Comparison of ENCODE assay signal across 34 cellular contexts in genomic region chr22:23626286-23626975, GRCh38. TPM values are rescaled to one million over a fixed set of nuclear protein-coding genes. Genes with fewer than 3 reads are reported as not detected.
"Had no signal": no experiment of that assay in that cellular context is flagged by ENCODE, and none has a peak within 500 bp of the region (broad histone marks: within the 10 kb centered on the region; RNA-seq: fewer than 3 reads in every experiment).

No MANE protein-coding gene starts in this region.

- H3K4me3 Mint-ChIP-seq: activated CD4-positive, alpha-beta T cell treated with anti-CD3 and anti-CD28 coated beads for 36 hours; activated T-cell treated with anti-CD3 and anti-CD28 coated beads, Interleukin-2, amount 50 U/mL, for 24 hours; activated T-helper 17 cell treated with anti-CD3 and anti-CD28 coated beads, Interleukin-2, amount 50 U/mL, for 72 hours; brain; naive thymus-derived CD4-positive, alpha-beta T cell; neural crest cell; T-helper 1 cell treated with Interleukin-12 subunit alpha and Interleukin-12 subunit beta and Interleukin-4 antibody, amounts not matched to agents 30 μg/mL and 1 μg/mL, for 36 hours; WTC11 had no signal

- H3K27me3 Mint-ChIP-seq: activated CD4-positive, alpha-beta T cell treated with anti-CD3 and anti-CD28 coated beads for 36 hours; activated T-cell treated with anti-CD3 and anti-CD28 coated beads, Interleukin-2, amount 50 U/mL, for 24 hours; activated T-helper 17 cell treated with anti-CD3 and anti-CD28 coated beads, Interleukin-2, amount 50 U/mL, for 72 hours; brain had no signal

- H3K27ac ChIP-seq: foreskin keratinocyte, left lung, spleen, stomach, suprapubic skin, upper lobe of left lung had no signal

- H3K4me3 ChIP-seq: left lung, lung, spleen, stomach, suprapubic skin, upper lobe of left lung had no signal

- H3K27ac Mint-ChIP-seq: activated CD4-positive, alpha-beta T cell treated with anti-CD3 and anti-CD28 coated beads for 36 hours; activated naive CD4-positive, alpha-beta T cell treated with anti-CD3 and anti-CD28 coated beads, Interleukin-2, amount 50 U/mL, for 72 hours; activated T-cell treated with anti-CD3 and anti-CD28 coated beads, Interleukin-2, amount 50 U/mL, for 24 hours; activated T-helper 17 cell treated with anti-CD3 and anti-CD28 coated beads, Interleukin-2, amount 50 U/mL, for 72 hours; WTC11 had no signal

- H3K36me3 ChIP-seq: suprapubic skin had no signal

- H3K27me3 ChIP-seq: left lung, spleen, stomach, suprapubic skin, upper lobe of left lung had no signal

- FAIRE-seq: kidney had no signal

- H3K4me1 ChIP-seq: foreskin keratinocyte, left lung, spleen, stomach, suprapubic skin, upper lobe of left lung had no signal

- H3K9me3 Mint-ChIP-seq: activated naive CD4-positive, alpha-beta T cell treated with anti-CD3 and anti-CD28 coated beads, Interleukin-2, amount 50 U/mL, for 72 hours; activated T-cell treated with anti-CD3 and anti-CD28 coated beads, Interleukin-2, amount 50 U/mL, for 24 hours; activated T-helper 17 cell treated with anti-CD3 and anti-CD28 coated beads, Interleukin-2, amount 50 U/mL, for 72 hours; naive thymus-derived CD4-positive, alpha-beta T cell; neural crest cell; T-helper 1 cell treated with Interleukin-12 subunit alpha and Interleukin-12 subunit beta and Interleukin-4 antibody, amounts not matched to agents 30 μg/mL and 1 μg/mL, for 36 hours; WTC11 had no signal

- DNase-seq: activated CD4-positive, alpha-beta T cell treated with anti-CD3 and anti-CD28 coated beads for 36 hours; activated CD4-positive, alpha-beta T cell treated with anti-CD3 and anti-CD28 coated beads, Interleukin-2, amount 50 U/mL, for 4 hours; activated CD8-positive, alpha-beta memory T cell treated with anti-CD3 and anti-CD28 coated beads for 24 hours; activated CD8-positive, alpha-beta memory T cell treated with anti-CD3 and anti-CD28 coated beads, Interleukin-2, amount 50 U/mL, for 4 hours; activated T-cell treated with anti-CD3 and anti-CD28 coated beads, Interleukin-2, amount 50 U/mL, for 24 hours; aorta; caudate nucleus; dermis blood vessel endothelial cell; effector CD8-positive, alpha-beta T cell; erythroblast; foreskin keratinocyte; kidney; left lung; naive thymus-derived CD4-positive, alpha-beta T cell; occipital lobe; posterior cingulate gyrus; retina; spleen; stimulated activated CD4-positive, alpha-beta T cell treated with anti-CD3 and anti-CD28 coated beads, Interleukin-4, amount 100 ng/mL, for 4 hours; stomach; T1000; upper lobe of left lung had no signal

- H3K4me1 Mint-ChIP-seq: activated CD4-positive, alpha-beta T cell treated with anti-CD3 and anti-CD28 coated beads for 36 hours; activated T-helper 17 cell treated with anti-CD3 and anti-CD28 coated beads, Interleukin-2, amount 50 U/mL, for 72 hours; brain had no signal

- H3K36me3 Mint-ChIP-seq: activated naive CD4-positive, alpha-beta T cell treated with anti-CD3 and anti-CD28 coated beads, Interleukin-2, amount 50 U/mL, for 72 hours; WTC11 had no signal

- ATAC-seq: activated T-helper 17 cell treated with anti-CD3 and anti-CD28 coated beads, Interleukin-2, amount 50 U/mL, for 72 hours; foreskin keratinocyte; left lung; WTC11 had no signal

- H3K9me3 ChIP-seq: left lung, spleen, suprapubic skin, upper lobe of left lung had no signal

RNA-seq across cellular contexts. Expression of gene DRICH1, which starts 5.7 kb away (rescaled TPM):
- total RNA-seq: glomerular endothelial cell, neural crest cell had no signal
- polyA plus RNA-seq: naive thymus-derived CD4-positive, alpha-beta T cell had no signal

RNA-seq across cellular contexts. Expression of gene IGLL1, which starts 46.3 kb away (rescaled TPM):
- total RNA-seq: activated CD4-positive, alpha-beta T cell treated with anti-CD3 and anti-CD28 coated beads for 36 hours; activated naive CD4-positive, alpha-beta T cell treated with anti-CD3 and anti-CD28 coated beads, Interleukin-2, amount 50 U/mL, for 72 hours; activated T-helper 17 cell treated with anti-CD3 and anti-CD28 coated beads, Interleukin-2, amount 50 U/mL, for 72 hours; aorta; dermis blood vessel endothelial cell; foreskin keratinocyte; glomerular endothelial cell; kidney; left lung; mesenteric fat pad; mucosa of gallbladder; neural crest cell; occipital lobe; spleen; suprapubic skin; upper lobe of left lung; WTC11 had no signal
- polyA plus RNA-seq: adipose tissue; aorta; foreskin keratinocyte; naive thymus-derived CD4-positive, alpha-beta T cell; stomach had no signal
